In genomic region chr11:96219981-96220623, GRCh38 we compare ENCODE assay signal across 8 cellular contexts.
A peak's percentile ranks its signal among the peaks of the same experiment; 100 is the strongest.
DNase-seq lines count a peak whose midpoint lies in the region; FAIRE-seq and TF ChIP-seq lines count a peak whose summit lies in the region.

No MANE protein-coding gene starts in this region.

- H3K4me3 ChIP-seq in BLaER1 (no peak overlapping the region; the same call in 1 of the 2 replicates), astrocyte (ENCODE audit: insufficient read depth, low read depth, low read length) (no peak overlapping the region), mesodermal cell (ENCODE audit: extremely low read depth, insufficient read depth, low read length, poor library complexity, severe bottlenecking) (no peak overlapping the region)

- no peaks in the 10 kb centered on the region for H3K36me3 ChIP-seq in BLaER1
- no peaks in the 10 kb centered on the region for H3K36me3 ChIP-seq in astrocyte (ENCODE audit: insufficient read depth, low read length)
- H3K36me3 ChIP-seq in mesodermal cell (ENCODE audit: control insufficient read depth, insufficient read depth, low read length) = peaks cover 1% of the 10 kb centered on the region

- no peak for DNase-seq in astrocyte (ENCODE audit: low read depth)
- DNase-seq in posterior cingulate gyrus = no peak
- no peak for DNase-seq in epidermal melanocyte (ENCODE audit: insufficient read length, low spot score)
- DNase-seq in anterior cingulate cortex (lab: John Stamatoyannopoulos, UW) = no peak
- no peak for DNase-seq in cerebellar cortex (ENCODE audit: low spot score)

- H2AFZ ChIP-seq in astrocyte (ENCODE audit: low read depth, low read length) = no peak overlapping the region

- H3K9ac ChIP-seq in BLaER1 (0 out of 2 replicates have a peak overlapping the region, but pooled peaks have one; percentile 6), astrocyte (ENCODE audit: low read length) (no peak overlapping the region)

- no peak for FAIRE-seq in astrocyte (lab: Jason Lieb, UNC)

- H3K4me1 ChIP-seq in BLaER1 (peaks cover 72% of the 10 kb centered on the region), astrocyte (ENCODE audit: insufficient read depth, low read length) (peaks cover 17% of the 10 kb centered on the region), mesodermal cell (ENCODE audit: control insufficient read depth, insufficient read depth, low read length, poor library complexity, severe bottlenecking) (peaks cover 62% of the 10 kb centered on the region)

- H3K79me2 ChIP-seq in astrocyte (ENCODE audit: insufficient read depth, low read length) = peaks cover 71% of the 10 kb centered on the region

- no peak for TF ChIP-seq CTCF in astrocyte (IDR thresholded peaks at IDR 0.05; ENCODE audit: insufficient read depth, low read depth, low read length)

- H3K4me1 Mint-ChIP-seq in IgD-negative memory B cell (peaks cover 43 to 69% (median 65%) of the 10 kb centered on the region in 3 donors), astrocyte (ENCODE audit: low read depth, unreplicated experiment) (peaks cover 40% of the 10 kb centered on the region)

- H3K4me3 Mint-ChIP-seq in IgD-negative memory B cell (peak overlapping the region; percentile 19 to 87 (median 66)), astrocyte (ENCODE audit: unreplicated experiment) (peak overlapping the region; percentile 63)

- H3K27me3 Mint-ChIP-seq in IgD-negative memory B cell (no peaks in the 10 kb centered on the region), astrocyte (ENCODE audit: low read depth, unreplicated experiment) (no peaks in the 10 kb centered on the region)

- H3K27ac Mint-ChIP-seq in IgD-negative memory B cell = peak overlapping the region; percentile 3 to 95 (median 18)
- H3K27ac Mint-ChIP-seq in astrocyte (ENCODE audit: unreplicated experiment) = peak overlapping the region; percentile 30

- H3K4me2 ChIP-seq in BLaER1 (peak overlapping the region; percentile 78), astrocyte (ENCODE audit: low read length) (peak overlapping the region; percentile 21)

- WGBS in mesodermal cell (ENCODE audit: insufficient coverage in 2 of 2), 2 experiments = 20 to 60% methylated on average over 1 of the region's 3 CpGs

- H4K20me1 ChIP-seq in BLaER1 (no peaks in the 10 kb centered on the region), astrocyte (ENCODE audit: insufficient read depth, low read length) (no peaks in the 10 kb centered on the region)

- intact Hi-C loops in posterior cingulate gyrus (cut with DNase I) = no loop called here

- H3K9me3 Mint-ChIP-seq in IgD-negative memory B cell = no peaks in the 10 kb centered on the region
- no peaks in the 10 kb centered on the region for H3K9me3 Mint-ChIP-seq in astrocyte (ENCODE audit: unreplicated experiment)

- H3K36me3 Mint-ChIP-seq in IgD-negative memory B cell (peaks cover 5% of the 10 kb centered on the region), astrocyte (ENCODE audit: low read depth, unreplicated experiment) (peaks cover 7% of the 10 kb centered on the region)

- H3K27me3 ChIP-seq in BLaER1 (no peaks in the 10 kb centered on the region), astrocyte (ENCODE audit: insufficient read depth, low read length) (no peaks in the 10 kb centered on the region)

- H3K9me3 ChIP-seq in BLaER1 (no peaks in the 10 kb centered on the region), astrocyte (ENCODE audit: insufficient read depth, low read depth, low read length) (no peaks in the 10 kb centered on the region), mesodermal cell (ENCODE audit: control insufficient read depth, low read length) (no peaks in the 10 kb centered on the region)

- peak overlapping the region; percentile 53 for H3K27ac ChIP-seq in BLaER1
- H3K27ac ChIP-seq in astrocyte (ENCODE audit: low read depth, low read length) = peak overlapping the region; percentile 7
- H3K27ac ChIP-seq in mesodermal cell (ENCODE audit: low read depth, low read length, severe bottlenecking) = peak overlapping the region; percentile 90

Comparison
In these comparisons a context has a peak if more than half of its experiments do, and no peak if none do; other contexts are left out.
1. H3K27ac ChIP-seq: peak in every context shown above with its lines; median percentile 90 in mesodermal cell; 53 in BLaER1; 7 in astrocyte.